1 cellular context compared by ENCODE assay signal in the genomic region with DNA sequence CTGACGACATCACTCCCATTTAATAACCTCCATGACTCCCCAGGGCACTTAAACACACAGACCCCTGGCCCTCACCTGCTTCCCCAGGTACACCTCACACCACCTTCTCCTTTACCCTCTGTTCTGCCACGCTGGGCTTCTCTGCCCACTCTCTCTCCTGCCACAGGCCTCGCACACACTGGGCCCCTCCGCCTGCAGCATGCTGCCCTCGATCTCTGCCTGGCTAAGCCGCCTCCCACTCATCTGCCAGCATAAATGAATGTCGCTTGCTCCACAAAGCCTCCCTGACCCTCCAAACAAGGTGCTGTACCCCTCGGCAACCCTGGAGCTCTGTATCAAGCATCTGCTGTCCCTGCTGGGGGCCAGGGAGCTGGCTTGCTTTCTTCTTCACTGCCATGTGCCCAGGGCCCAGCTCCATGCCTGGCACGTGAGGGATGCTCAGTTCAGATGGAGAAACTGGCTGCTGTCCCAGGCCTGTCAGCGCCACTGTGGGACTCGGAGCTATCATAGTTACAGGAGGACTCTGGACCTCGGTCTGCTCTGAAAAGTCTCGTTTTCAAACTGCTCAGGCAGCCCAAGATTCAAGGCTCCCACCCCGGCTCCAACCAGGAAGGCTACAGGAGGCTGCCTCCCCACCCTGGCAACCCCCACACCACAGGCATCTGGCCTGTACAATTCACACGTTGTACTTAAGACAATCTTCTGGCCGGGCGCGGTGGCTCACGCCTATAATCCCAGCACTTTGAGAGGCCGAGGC.
TF ChIP-seq lines count a peak whose summit lies in the region.

No MANE protein-coding gene starts in this region.

TF ChIP-seq in HepG2, 621 proteins besides CTCF, POLR2A, EP300 and RAD21 (continued from another document):
- TF ChIP-seq ZNF530 (CRISPR knock-in tag; IDR thresholded peaks at IDR 0.05; ENCODE audit: low read depth) (no peak), ZNF121 (CRISPR knock-in tag; IDR thresholded peaks at IDR 0.05) (peak; percentile 77), RXRA (CRISPR knock-in tag; IDR thresholded peaks at IDR 0.05) (no peak), KLF9 (CRISPR knock-in tag; IDR thresholded peaks at IDR 0.05; ENCODE audit: low read depth) (no peak), NONO (IDR thresholded peaks at IDR 0.05) (no peak), NONO (CRISPR knock-in tag; conservative IDR thresholded peaks at IDR 0.05) (no peak), SRSF9 (IDR thresholded peaks at IDR 0.05; ENCODE audit: borderline replicate concordance, insufficient read depth, low read depth, low read length, poor library complexity, severe bottlenecking) (no peak), NFATC3 (CRISPR knock-in tag; IDR thresholded peaks at IDR 0.05) (no peak), ZNF891 (CRISPR knock-in tag; IDR thresholded peaks at IDR 0.05) (0 out of 2 replicates have a peak, but pooled peaks have one; percentile 28), ZNF75D (CRISPR knock-in tag; IDR thresholded peaks at IDR 0.05; ENCODE audit: borderline replicate concordance) (no peak), ATF6 (CRISPR knock-in tag; conservative IDR thresholded peaks at IDR 0.05) (no peak), ARID2 (CRISPR knock-in tag; IDR thresholded peaks at IDR 0.05; ENCODE audit: borderline replicate concordance) (no peak), CHD2 (IDR thresholded peaks at IDR 0.05; ENCODE audit: low read depth, low read length) (no peak), RCOR2 (CRISPR knock-in tag; IDR thresholded peaks at IDR 0.05) (no peak), ZNF766 (CRISPR knock-in tag; IDR thresholded peaks at IDR 0.05; ENCODE audit: borderline replicate concordance) (no peak)
- TF ChIP-seq, protein P1, sequence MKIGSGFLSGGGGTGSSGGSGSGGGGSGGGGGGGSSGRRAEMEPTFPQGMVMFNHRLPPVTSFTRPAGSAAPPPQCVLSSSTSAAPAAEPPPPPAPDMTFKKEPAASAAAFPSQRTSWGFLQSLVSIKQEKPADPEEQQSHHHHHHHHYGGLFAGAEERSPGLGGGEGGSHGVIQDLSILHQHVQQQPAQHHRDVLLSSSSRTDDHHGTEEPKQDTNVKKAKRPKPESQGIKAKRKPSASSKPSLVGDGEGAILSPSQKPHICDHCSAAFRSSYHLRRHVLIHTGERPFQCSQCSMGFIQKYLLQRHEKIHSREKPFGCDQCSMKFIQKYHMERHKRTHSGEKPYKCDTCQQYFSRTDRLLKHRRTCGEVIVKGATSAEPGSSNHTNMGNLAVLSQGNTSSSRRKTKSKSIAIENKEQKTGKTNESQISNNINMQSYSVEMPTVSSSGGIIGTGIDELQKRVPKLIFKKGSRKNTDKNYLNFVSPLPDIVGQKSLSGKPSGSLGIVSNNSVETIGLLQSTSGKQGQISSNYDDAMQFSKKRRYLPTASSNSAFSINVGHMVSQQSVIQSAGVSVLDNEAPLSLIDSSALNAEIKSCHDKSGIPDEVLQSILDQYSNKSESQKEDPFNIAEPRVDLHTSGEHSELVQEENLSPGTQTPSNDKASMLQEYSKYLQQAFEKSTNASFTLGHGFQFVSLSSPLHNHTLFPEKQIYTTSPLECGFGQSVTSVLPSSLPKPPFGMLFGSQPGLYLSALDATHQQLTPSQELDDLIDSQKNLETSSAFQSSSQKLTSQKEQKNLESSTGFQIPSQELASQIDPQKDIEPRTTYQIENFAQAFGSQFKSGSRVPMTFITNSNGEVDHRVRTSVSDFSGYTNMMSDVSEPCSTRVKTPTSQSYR (CRISPR knock-in tag; IDR thresholded peaks at IDR 0.05; ENCODE audit: borderline replicate concordance): no peak
- TF ChIP-seq, protein P2, sequence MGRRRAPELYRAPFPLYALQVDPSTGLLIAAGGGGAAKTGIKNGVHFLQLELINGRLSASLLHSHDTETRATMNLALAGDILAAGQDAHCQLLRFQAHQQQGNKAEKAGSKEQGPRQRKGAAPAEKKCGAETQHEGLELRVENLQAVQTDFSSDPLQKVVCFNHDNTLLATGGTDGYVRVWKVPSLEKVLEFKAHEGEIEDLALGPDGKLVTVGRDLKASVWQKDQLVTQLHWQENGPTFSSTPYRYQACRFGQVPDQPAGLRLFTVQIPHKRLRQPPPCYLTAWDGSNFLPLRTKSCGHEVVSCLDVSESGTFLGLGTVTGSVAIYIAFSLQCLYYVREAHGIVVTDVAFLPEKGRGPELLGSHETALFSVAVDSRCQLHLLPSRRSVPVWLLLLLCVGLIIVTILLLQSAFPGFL (CRISPR knock-in tag; IDR thresholded peaks at IDR 0.05): no peak
- TF ChIP-seq, protein P3, sequence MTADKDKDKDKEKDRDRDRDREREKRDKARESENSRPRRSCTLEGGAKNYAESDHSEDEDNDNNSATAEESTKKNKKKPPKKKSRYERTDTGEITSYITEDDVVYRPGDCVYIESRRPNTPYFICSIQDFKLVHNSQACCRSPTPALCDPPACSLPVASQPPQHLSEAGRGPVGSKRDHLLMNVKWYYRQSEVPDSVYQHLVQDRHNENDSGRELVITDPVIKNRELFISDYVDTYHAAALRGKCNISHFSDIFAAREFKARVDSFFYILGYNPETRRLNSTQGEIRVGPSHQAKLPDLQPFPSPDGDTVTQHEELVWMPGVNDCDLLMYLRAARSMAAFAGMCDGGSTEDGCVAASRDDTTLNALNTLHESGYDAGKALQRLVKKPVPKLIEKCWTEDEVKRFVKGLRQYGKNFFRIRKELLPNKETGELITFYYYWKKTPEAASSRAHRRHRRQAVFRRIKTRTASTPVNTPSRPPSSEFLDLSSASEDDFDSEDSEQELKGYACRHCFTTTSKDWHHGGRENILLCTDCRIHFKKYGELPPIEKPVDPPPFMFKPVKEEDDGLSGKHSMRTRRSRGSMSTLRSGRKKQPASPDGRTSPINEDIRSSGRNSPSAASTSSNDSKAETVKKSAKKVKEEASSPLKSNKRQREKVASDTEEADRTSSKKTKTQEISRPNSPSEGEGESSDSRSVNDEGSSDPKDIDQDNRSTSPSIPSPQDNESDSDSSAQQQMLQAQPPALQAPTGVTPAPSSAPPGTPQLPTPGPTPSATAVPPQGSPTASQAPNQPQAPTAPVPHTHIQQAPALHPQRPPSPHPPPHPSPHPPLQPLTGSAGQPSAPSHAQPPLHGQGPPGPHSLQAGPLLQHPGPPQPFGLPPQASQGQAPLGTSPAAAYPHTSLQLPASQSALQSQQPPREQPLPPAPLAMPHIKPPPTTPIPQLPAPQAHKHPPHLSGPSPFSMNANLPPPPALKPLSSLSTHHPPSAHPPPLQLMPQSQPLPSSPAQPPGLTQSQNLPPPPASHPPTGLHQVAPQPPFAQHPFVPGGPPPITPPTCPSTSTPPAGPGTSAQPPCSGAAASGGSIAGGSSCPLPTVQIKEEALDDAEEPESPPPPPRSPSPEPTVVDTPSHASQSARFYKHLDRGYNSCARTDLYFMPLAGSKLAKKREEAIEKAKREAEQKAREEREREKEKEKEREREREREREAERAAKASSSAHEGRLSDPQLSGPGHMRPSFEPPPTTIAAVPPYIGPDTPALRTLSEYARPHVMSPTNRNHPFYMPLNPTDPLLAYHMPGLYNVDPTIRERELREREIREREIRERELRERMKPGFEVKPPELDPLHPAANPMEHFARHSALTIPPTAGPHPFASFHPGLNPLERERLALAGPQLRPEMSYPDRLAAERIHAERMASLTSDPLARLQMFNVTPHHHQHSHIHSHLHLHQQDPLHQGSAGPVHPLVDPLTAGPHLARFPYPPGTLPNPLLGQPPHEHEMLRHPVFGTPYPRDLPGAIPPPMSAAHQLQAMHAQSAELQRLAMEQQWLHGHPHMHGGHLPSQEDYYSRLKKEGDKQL (CRISPR knock-in tag; IDR thresholded peaks at IDR 0.05; ENCODE audit: low read depth): no peak
TF ChIP-seq in HepG2: peak in this region for 21.
